11 cellular contexts compared by ENCODE assay signal in the genomic region with DNA sequence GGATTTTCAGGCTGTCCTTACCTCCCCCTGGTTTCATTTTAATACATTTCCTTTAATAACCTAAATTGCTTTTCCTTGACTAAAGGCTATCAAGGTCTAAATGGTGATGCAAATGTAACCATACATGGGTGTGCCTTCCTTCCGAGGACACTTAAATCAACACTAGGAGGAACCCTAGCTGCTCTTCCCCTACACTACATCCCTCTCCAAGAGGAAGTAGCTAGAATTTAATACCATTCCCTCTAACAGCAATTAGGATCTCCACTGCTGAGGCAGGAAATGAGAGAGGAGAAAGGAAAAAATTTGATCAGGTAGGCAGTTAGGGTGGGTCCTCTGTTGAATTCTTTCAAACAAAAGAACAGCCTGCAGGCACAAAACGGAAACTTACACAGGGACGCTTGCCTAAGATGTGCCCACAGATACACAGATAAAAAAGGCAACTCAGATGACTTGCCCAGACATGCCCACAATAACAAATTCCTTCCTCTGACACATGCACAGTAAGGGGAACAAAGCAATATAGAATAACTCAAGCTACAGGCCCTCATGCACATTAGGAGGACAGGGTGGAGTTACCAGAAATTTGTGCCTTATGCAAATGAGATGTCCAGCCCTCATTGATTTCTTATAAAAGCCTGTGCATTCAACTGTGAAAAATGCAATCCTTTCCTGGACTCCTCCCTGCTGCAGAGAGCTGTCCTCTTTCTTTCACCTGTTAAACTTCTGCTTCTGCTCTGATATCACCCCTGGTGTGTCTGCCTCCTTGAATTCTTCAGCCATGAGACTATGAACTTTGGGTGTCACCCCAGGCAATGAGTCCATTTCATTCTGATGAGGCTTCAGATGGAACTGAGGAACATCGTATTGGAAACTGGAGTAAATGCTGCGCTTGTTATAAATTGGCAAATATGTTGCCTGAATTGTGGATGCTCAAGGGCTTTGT.
A peak's percentile ranks its signal among the peaks of the same experiment; 100 is the strongest.
DNase-seq lines count a peak whose midpoint lies in the region; ATAC-seq lines count a peak whose summit lies in the region.
"Had no signal": no experiment of that assay in that cellular context is flagged by ENCODE, and none has a peak within 500 bp of the region (broad histone marks: within the 10 kb centered on the region; RNA-seq: fewer than 3 reads in every experiment).

No MANE protein-coding gene starts in this region.

- no peaks in the 10 kb centered on the region for H3K9me2 ChIP-seq in GM23248 (ENCODE audit: insufficient read depth)

- H3F3A ChIP-seq in GM23248 (ENCODE audit: insufficient read depth) = no peaks in the 10 kb centered on the region

- H3K9ac ChIP-seq in GM23248 = no peak overlapping the region

- no peaks in the 10 kb centered on the region for H3K36me3 ChIP-seq in GM23248 (ENCODE audit: low read depth)
- H3K36me3 ChIP-seq: upper lobe of right lung had no signal

- no peak overlapping the region for H2AFZ ChIP-seq in GM23248

- H3K9me3 ChIP-seq in GM23248 (ENCODE audit: low read depth) = no peaks in the 10 kb centered on the region
- H3K9me3 ChIP-seq: upper lobe of right lung had no signal

- ATAC-seq in HG03442 (IDR thresholded peaks at IDR 0.05; ENCODE audit: unreplicated experiment) (peak; percentile 84), HG02884 (IDR thresholded peaks at IDR 0.05; ENCODE audit: unreplicated experiment) (no peak), GM18873 (IDR thresholded peaks at IDR 0.05; ENCODE audit: low FRiP score, unreplicated experiment) (no peak), GM21576 (IDR thresholded peaks at IDR 0.05; ENCODE audit: unreplicated experiment) (no peak)
- ATAC-seq: upper lobe of right lung had no signal

- 32 to 41% methylated on average over 5 of the region's 5 CpGs for WGBS in GM23248 (ENCODE audit: low coverage in 1 of 2, low lambda C conversion rate in 2 of 2, missing lambda C conversion rate in 2 of 2), 2 experiments

- no peaks in the 10 kb centered on the region for H3K4me1 ChIP-seq in GM23248 (ENCODE audit: insufficient read depth)
- H3K4me1 ChIP-seq: upper lobe of right lung had no signal

- H3K27ac ChIP-seq in GM23248 = no peak overlapping the region
- H3K27ac ChIP-seq: upper lobe of right lung had no signal

- DNase-seq in COR-L47 (lab: John Stamatoyannopoulos, UW) (peak; percentile 24), RKO (ENCODE audit: low spot score) (peak; percentile 11), fibroblast of gingiva (ENCODE audit: low read depth) (peak; percentile 32), GM23248 (no peak)
- DNase-seq: aorta; CD8-positive, alpha-beta memory T cell; upper lobe of right lung had no signal

- no peaks in the 10 kb centered on the region for H3K79me2 ChIP-seq in GM23248 (ENCODE audit: insufficient read depth)

- in situ Hi-C loops in GM23248 (cut with MboI) = no loop called here

- H3K27me3 ChIP-seq in GM23248 (replicated peaks; ENCODE audit: insufficient read depth) = no peaks in the 10 kb centered on the region
- H3K27me3 ChIP-seq: upper lobe of right lung had no signal

- no peak overlapping the region for H3K4me3 ChIP-seq in GM23248
- H3K4me3 ChIP-seq: upper lobe of right lung had no signal

- no peak overlapping the region for H3K4me2 ChIP-seq in GM23248 (ENCODE audit: unreplicated experiment)

- no peaks in the 10 kb centered on the region for H4K20me1 ChIP-seq in GM23248 (ENCODE audit: insufficient read depth)
